ENCODE assay signal across 8 cellular contexts in genomic region chr7:16646427-16647081, GRCh38.
A peak's percentile ranks its signal among the peaks of the same experiment; 100 is the strongest.
DNase-seq lines count a peak whose midpoint lies in the region; TF ChIP-seq lines count a peak whose summit lies in the region.

No MANE protein-coding gene starts in this region.

- H3K4me3 ChIP-seq in AG10803 (ENCODE audit: low read length): peak overlapping the region; percentile 88
- peak overlapping the region; percentile 96 for H3K4me3 ChIP-seq in brain microvascular endothelial cell (ENCODE audit: low read depth, low read length)
- peak overlapping the region; percentile 89 to 95 for H3K4me3 ChIP-seq in stomach smooth muscle (ENCODE audit: low read length in 2 of 2)

- no peaks in the 10 kb centered on the region for H3K9me3 ChIP-seq in stomach smooth muscle (ENCODE audit: control insufficient read depth in 2 of 2, low read length in 2 of 2)

- H3K27ac ChIP-seq in brain microvascular endothelial cell: peak overlapping the region; percentile 99
- peak overlapping the region; percentile 99 for H3K27ac ChIP-seq in layer of hippocampus (ENCODE audit: low read depth, low read length)
- H3K27ac ChIP-seq in stomach smooth muscle (ENCODE audit: low read length): peak overlapping the region; percentile 90

- TF ChIP-seq CTCF in AG10803 (conservative IDR thresholded peaks at IDR 0.05; ENCODE audit: low read length) (no peak), GM13977 (IDR thresholded peaks at IDR 0.05; ENCODE audit: extremely low read depth, insufficient read depth, missing control alignments) (no peak), brain microvascular endothelial cell (IDR thresholded peaks at IDR 0.05; ENCODE audit: low read depth, low read length, missing control alignments) (no peak)

- in situ Hi-C loops in GM13977 (cut with MboI; ENCODE audit: low pct_unique_long_range_greater_than_20kb, low sequenced_read_pairs, unreplicated experiment): no loop called here
- in situ Hi-C loops in brain microvascular endothelial cell (cut with HindIII; ENCODE audit: low pct_ligation_motif_present, low sequenced_read_pairs): no loop called here

- no peak for DNase-seq in AG10803 (ENCODE audit: low read depth)
- DNase-seq in GM13977 (ENCODE audit: low spot score): peak; percentile 22
- DNase-seq in NOMO-1 treated with dmso at 0.1 percent for 144 hours (lab: John Stamatoyannopoulos, UW; ENCODE audit: unreplicated experiment): peak; percentile 20
- DNase-seq in brain microvascular endothelial cell: no peak
- no peak for DNase-seq in HK-2 (ENCODE audit: unreplicated experiment)
- DNase-seq in activated CD4-positive, alpha-beta T cell treated with anti-CD3 and anti-CD28 coated beads, Interleukin-2, amount 50 U/mL, for 4 hours: no peak

- no peaks in the 10 kb centered on the region for H3K27me3 ChIP-seq in brain microvascular endothelial cell (replicated peaks)
- no peaks in the 10 kb centered on the region for H3K27me3 ChIP-seq in layer of hippocampus (ENCODE audit: control insufficient read depth, insufficient read depth, low read length)
- no peaks in the 10 kb centered on the region for H3K27me3 ChIP-seq in stomach smooth muscle (ENCODE audit: control insufficient read depth in 1 of 2, insufficient read depth in 2 of 2, low read length in 2 of 2)

- peak overlapping the region; percentile 79 to 88 for H3K9ac ChIP-seq in stomach smooth muscle (ENCODE audit: low read length in 2 of 2)

- H3K36me3 ChIP-seq in brain microvascular endothelial cell (replicated peaks): no peaks in the 10 kb centered on the region
- no peaks in the 10 kb centered on the region for H3K36me3 ChIP-seq in stomach smooth muscle (ENCODE audit: control insufficient read depth in 2 of 2, insufficient read depth in 2 of 2, low read length in 2 of 2)

- peaks cover 5% of the 10 kb centered on the region for H3K4me1 ChIP-seq in stomach smooth muscle (ENCODE audit: control insufficient read depth, insufficient read depth, low read length)

Comparison
In these comparisons a context has a peak if more than half of its experiments do, and no peak if none do; other contexts are left out.
1. DNase-seq: peak in GM13977 (single experiment) and NOMO-1 treated with dmso at 0.1 percent for 144 hours (single experiment); none in AG10803 (single experiment), brain microvascular endothelial cell (single experiment), HK-2 (single experiment) and activated CD4-positive, alpha-beta T cell treated with anti-CD3 and anti-CD28 coated beads, Interleukin-2, amount 50 U/mL, for 4 hours (0 of 2).
2. Peak in every context shown above with its lines, with median percentiles within 50 percentile points of each other: H3K4me3 ChIP-seq and H3K27ac ChIP-seq.